ENCODE assay signal across 9 cellular contexts in the genomic region with DNA sequence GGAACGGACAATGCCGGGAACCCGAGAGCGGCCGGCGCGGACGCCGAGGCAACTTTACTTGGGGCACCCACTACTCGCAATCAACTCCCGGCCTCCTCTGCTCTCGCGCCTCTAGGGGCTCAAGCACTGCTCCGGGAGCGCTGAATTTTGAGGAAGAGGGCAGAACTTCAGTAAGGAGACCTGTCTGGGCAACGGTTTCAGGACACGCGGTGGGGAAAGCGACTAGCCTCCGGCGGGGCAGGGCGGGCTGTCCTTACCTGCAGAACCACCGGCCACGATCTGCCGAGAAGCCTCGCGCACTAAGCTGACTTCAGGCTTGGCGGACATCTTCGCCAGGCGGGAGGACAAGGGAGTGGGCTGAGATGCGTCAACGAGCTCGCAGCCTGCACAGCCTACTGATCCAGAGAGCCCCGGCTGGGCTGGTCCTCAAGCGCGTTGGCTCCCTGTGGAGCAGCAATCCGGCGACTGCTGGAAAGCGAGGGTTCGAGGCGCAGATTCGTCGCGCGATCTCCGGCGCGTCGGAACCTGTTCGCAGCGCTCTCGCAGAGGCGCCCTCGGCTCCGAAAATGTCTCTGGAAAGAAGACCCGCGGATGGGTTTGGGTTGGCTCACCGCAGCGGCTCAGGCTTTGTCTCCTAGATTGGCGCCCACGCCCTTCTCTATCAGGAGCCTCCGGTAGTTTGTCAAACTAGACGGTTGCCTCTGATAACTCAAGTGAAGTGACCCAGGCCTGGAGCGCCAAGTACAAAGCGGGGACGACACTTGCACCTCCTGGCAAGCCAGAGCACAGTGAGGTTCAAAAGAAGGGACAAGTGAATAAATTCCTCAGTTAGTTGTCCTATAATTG. TPM values are rescaled to one million over a fixed set of nuclear protein-coding genes. Genes with fewer than 3 reads are reported as not detected.
A peak's percentile ranks its signal among the peaks of the same experiment; 100 is the strongest.
DNase-seq lines count a peak whose midpoint lies in the region; ATAC-seq and TF ChIP-seq lines count a peak whose summit lies in the region.
"Had no signal": no experiment of that assay in that cellular context is flagged by ENCODE, and none has a peak within 500 bp of the region (broad histone marks: within the 10 kb centered on the region; RNA-seq: fewer than 3 reads in every experiment).

A gene (minus strand): TSS at position 583 of the 846 bp plus-strand sequence.

- in situ Hi-C loops in Panc1 (cut with HindIII; ENCODE audit: low pct_unique_long_range_greater_than_20kb, low sequenced_read_pairs) = no loop called here

- peak within 1 kb of the TSS; percentile 49 for H3K4me3 Mint-ChIP-seq in stimulated activated naive CD8-positive, alpha-beta T cell treated with anti-CD3 and anti-CD28 coated beads, Interleukin-15, Interleukin-2, amounts not matched to agents 100 ng/mL and 50 ng/mL, for 24 hours
- H3K4me3 Mint-ChIP-seq: memory B cell had no signal

- no peak within 1 kb of the TSS for H3K27ac Mint-ChIP-seq in stimulated activated naive CD8-positive, alpha-beta T cell treated with anti-CD3 and anti-CD28 coated beads, Interleukin-15, Interleukin-2, amounts not matched to agents 100 ng/mL and 50 ng/mL, for 24 hours
- H3K27ac Mint-ChIP-seq: memory B cell had no signal

- peaks cover 34% of the 10 kb centered on the region for H3K27me3 Mint-ChIP-seq in stimulated activated naive CD8-positive, alpha-beta T cell treated with anti-CD3 and anti-CD28 coated beads, Interleukin-15, Interleukin-2, amounts not matched to agents 100 ng/mL and 50 ng/mL, for 24 hours
- H3K27me3 Mint-ChIP-seq: memory B cell had no signal

- ATAC-seq in Panc1 (peak; percentile 99), left colon (peak; percentile 95)

- TF ChIP-seq CTCF in AG04450 (IDR thresholded peaks at IDR 0.05; ENCODE audit: low read depth, low read length) = peak; percentile 25; the same call in 1 of the 2 replicates
- no peak for TF ChIP-seq CTCF in Panc1 (IDR thresholded peaks at IDR 0.05)

- no peaks in the 10 kb centered on the region for H3K4me1 Mint-ChIP-seq in stimulated activated naive CD8-positive, alpha-beta T cell treated with anti-CD3 and anti-CD28 coated beads, Interleukin-15, Interleukin-2, amounts not matched to agents 100 ng/mL and 50 ng/mL, for 24 hours (ENCODE audit: low read depth)
- H3K4me1 Mint-ChIP-seq: memory B cell had no signal

- H3K36me3 ChIP-seq in Panc1 (ENCODE audit: control insufficient read depth, insufficient read depth, low read length) = peaks cover 6% of the 10 kb centered on the region; the same call in 1 of the 2 replicates
- no peaks in the 10 kb centered on the region for H3K36me3 ChIP-seq in duodenal mucosa (ENCODE audit: control insufficient read depth in 1 of 2, insufficient read depth in 2 of 2, low read length in 2 of 2)

- BruUV-seq in Panc1 (replicated peaks; lab: Mats Ljungman, UMichigan) = no TSS peak

- no peaks in the 10 kb centered on the region for H3K36me3 Mint-ChIP-seq in stimulated activated naive CD8-positive, alpha-beta T cell treated with anti-CD3 and anti-CD28 coated beads, Interleukin-15, Interleukin-2, amounts not matched to agents 100 ng/mL and 50 ng/mL, for 24 hours (ENCODE audit: low read depth)
- H3K36me3 Mint-ChIP-seq: memory B cell had no signal

- no peaks in the 10 kb centered on the region for H3K9me3 Mint-ChIP-seq in stimulated activated naive CD8-positive, alpha-beta T cell treated with anti-CD3 and anti-CD28 coated beads, Interleukin-15, Interleukin-2, amounts not matched to agents 100 ng/mL and 50 ng/mL, for 24 hours

- POLR2A ChIA-PET in AG04450 (lab: Yijun Ruan, JAX) = interaction anchor here (1.1 to 1.5 kb wide), 3 partner anchors 19 to 58 kb away, joined by 3 to 25 read pairs (median 4); a partner anchor contains a TSS
- POLR2A ChIA-PET in Panc1 (lab: Charles Lee) = no interaction called here

- H3K9ac ChIP-seq in duodenal mucosa (ENCODE audit: low read depth in 1 of 2, low read length in 2 of 2) = peak within 1 kb of the TSS; percentile 65 to 96

- H3K27ac ChIP-seq in AG04450 (ENCODE audit: low read depth, low read length) = peak within 1 kb of the TSS; percentile 97
- peak within 1 kb of the TSS; percentile 89 for H3K27ac ChIP-seq in Panc1 (ENCODE audit: low read length)
- peak within 1 kb of the TSS; percentile 65 for H3K27ac ChIP-seq in duodenal mucosa (ENCODE audit: low read depth, low read length)

- no peaks in the 10 kb centered on the region; the same call in 1 of the 2 replicates for H3K9me3 ChIP-seq in AG04450 (ENCODE audit: control insufficient read depth, insufficient read depth, low read length)
- H3K9me3 ChIP-seq in Panc1 (ENCODE audit: control insufficient read depth, insufficient read depth, low read depth, low read length) = no peaks in the 10 kb centered on the region
- H3K9me3 ChIP-seq in duodenal mucosa (ENCODE audit: control insufficient read depth in 1 of 2, low read length in 2 of 2) = no peaks in the 10 kb centered on the region

- H3K27me3 ChIP-seq in AG04450 (ENCODE audit: control insufficient read depth, insufficient read depth, low read length) = no peaks in the 10 kb centered on the region
- H3K27me3 ChIP-seq in Panc1 (ENCODE audit: control insufficient read depth, insufficient read depth, low read length) = no peaks in the 10 kb centered on the region
- H3K27me3 ChIP-seq in duodenal mucosa (ENCODE audit: control insufficient read depth in 1 of 2, insufficient read depth in 2 of 2, low read length in 2 of 2) = no peaks in the 10 kb centered on the region

- intact Hi-C loops in Panc1 (cut with micrococcal nuclease; ENCODE audit: unreplicated experiment) = no loop called here
- intact Hi-C loops in left colon (cut with DNase I, micrococcal nuclease) = no loop called here

- H3K4me1 ChIP-seq in Panc1 (ENCODE audit: control insufficient read depth, insufficient read depth, low read length) = no peaks in the 10 kb centered on the region; the same call in none of the 2 replicates
- peaks cover 7 to 21% of the 10 kb centered on the region in 2 donors for H3K4me1 ChIP-seq in duodenal mucosa (ENCODE audit: control insufficient read depth in 1 of 2, insufficient read depth in 2 of 2, low read length in 2 of 2)

- CTCF ChIA-PET in AG04450 (lab: Charles Lee) (interaction anchor here (0.8 to 2.3 kb wide), 6 partner anchors 10 to 60 kb away, joined by 3 to 20 read pairs (median 4); no protein-coding TSS in a partner anchor), Panc1 (lab: Charles Lee) (no interaction called here)

- H3K4me3 ChIP-seq in AG04450 (ENCODE audit: low read depth, low read length) (peak within 1 kb of the TSS; percentile 93), Panc1 (ENCODE audit: low read depth in 2 of 2, low read length in 2 of 2) (peak within 1 kb of the TSS; percentile 68 to 83), duodenal mucosa (ENCODE audit: low read depth in 1 of 2, low read length in 2 of 2) (peak within 1 kb of the TSS; percentile 71 to 80)

- DNase-seq in AG04450 (ENCODE audit: low read depth, low spot score) = peak; percentile 59
- DNase-seq in HK-2 (ENCODE audit: unreplicated experiment) = peak; percentile 85
- peak; percentile 62 for DNase-seq in Panc1 (ENCODE audit: low read depth, low spot score)
- peak; percentile 60 to 71 for DNase-seq in left colon
- DNase-seq in NOMO-1 treated with DMSO at 0.1 percent for 48 hours (lab: John Stamatoyannopoulos, UW; ENCODE audit: unreplicated experiment) = no peak
- DNase-seq in NOMO-1 treated with dmso at 0.1 percent for 144 hours (lab: John Stamatoyannopoulos, UW; ENCODE audit: unreplicated experiment) = no peak

RNA-seq across cellular contexts. Expression of the gene that starts here (rescaled TPM):
- polyA plus RNA-seq in AG04450 (2011; rRNA removed) = 1.5 and 2.0 TPM in 2 replicates
- polyA minus RNA-seq in AG04450 (2011; rRNA and poly(A)+ RNA removed) = 0.78 and 1.6 TPM in 2 replicates
- total RNA-seq in Panc1 (2021; ENCODE audit: unreplicated experiment) (2.1 TPM), left colon (under 1 TPM; 0.14 to 0.64 TPM)
- 1.5 TPM for polyA plus RNA-seq in Panc1 (2012; ENCODE audit: insufficient read length)

Comparison
In these comparisons a context has a peak if more than half of its experiments do, and no peak if none do; other contexts are left out.
1. Peak in DNase-seq and ATAC-seq in left colon; RNA of the gene not detected or under 1 TPM.
2. DNase-seq: peak in AG04450 (single experiment), HK-2 (single experiment) and Panc1 (single experiment); none in NOMO-1 treated with DMSO at 0.1 percent for 48 hours (single experiment) and NOMO-1 treated with dmso at 0.1 percent for 144 hours (single experiment).
3. Peak in every context shown above with its lines, with median percentiles within 50 percentile points of each other: H3K27ac ChIP-seq and H3K4me3 ChIP-seq.